1 cellular context compared by ENCODE assay signal in the genomic region with DNA sequence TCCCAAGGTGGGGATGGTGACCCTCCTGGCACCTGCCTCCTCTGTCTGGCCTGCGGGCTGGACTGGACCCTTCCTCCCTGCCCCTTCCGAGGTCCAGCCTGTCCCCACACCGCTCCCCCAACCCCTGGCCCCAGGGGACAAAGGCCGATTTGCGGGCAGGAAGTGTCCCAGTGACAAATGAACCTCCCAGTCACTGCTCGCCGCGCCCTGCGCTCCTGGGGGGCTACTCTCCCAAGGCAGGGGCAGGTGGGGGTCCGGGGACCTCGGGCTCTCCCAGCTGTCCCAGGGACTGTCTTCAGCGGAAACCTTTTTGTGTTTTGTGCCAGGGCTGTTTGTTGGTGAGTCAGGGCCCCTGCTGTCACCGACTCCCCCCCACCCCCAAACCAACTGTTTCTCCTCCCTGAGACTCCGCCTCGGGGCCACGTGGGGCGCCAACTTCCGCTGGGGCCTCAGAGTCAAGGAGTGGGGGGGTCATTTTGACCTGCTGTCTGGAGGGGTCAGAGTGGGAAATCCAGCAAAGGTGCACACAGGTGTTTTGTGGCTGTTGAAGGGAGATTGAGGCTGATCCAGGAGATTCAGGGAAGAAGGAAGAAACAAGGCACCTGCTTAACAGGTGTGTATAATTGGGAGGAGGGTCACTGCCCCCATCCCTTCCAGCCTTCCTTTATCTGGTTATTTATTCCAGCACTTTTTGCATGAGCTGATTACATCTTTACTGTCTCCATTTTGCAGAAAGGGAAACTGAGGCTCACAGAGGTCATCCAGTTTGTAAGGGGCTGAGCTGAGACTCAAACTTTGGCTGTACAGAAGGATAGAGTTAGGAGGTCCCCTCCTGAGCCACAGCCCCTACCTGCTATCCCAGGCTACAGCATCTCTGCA.
TF ChIP-seq lines count a peak whose summit lies in the region.

No MANE protein-coding gene starts in this region.

TF ChIP-seq in HCT116, 20 proteins besides CTCF, POLR2A, EP300 and RAD21:
- TF ChIP-seq ELF1 (IDR thresholded peaks at IDR 0.05; ENCODE audit: borderline replicate concordance, low read depth), result no peak
- TF ChIP-seq, protein P1, sequence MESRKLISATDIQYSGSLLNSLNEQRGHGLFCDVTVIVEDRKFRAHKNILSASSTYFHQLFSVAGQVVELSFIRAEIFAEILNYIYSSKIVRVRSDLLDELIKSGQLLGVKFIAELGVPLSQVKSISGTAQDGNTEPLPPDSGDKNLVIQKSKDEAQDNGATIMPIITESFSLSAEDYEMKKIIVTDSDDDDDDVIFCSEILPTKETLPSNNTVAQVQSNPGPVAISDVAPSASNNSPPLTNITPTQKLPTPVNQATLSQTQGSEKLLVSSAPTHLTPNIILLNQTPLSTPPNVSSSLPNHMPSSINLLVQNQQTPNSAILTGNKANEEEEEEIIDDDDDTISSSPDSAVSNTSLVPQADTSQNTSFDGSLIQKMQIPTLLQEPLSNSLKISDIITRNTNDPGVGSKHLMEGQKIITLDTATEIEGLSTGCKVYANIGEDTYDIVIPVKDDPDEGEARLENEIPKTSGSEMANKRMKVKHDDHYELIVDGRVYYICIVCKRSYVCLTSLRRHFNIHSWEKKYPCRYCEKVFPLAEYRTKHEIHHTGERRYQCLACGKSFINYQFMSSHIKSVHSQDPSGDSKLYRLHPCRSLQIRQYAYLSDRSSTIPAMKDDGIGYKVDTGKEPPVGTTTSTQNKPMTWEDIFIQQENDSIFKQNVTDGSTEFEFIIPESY (IDR thresholded peaks at IDR 0.05; ENCODE audit: extremely low read depth, insufficient replicate concordance, low read length), result no peak
- no peak for TF ChIP-seq JUND (IDR thresholded peaks at IDR 0.05)
- TF ChIP-seq TCF7L2 (IDR thresholded peaks at IDR 0.05; ENCODE audit: borderline replicate concordance, extremely low read depth, insufficient read depth, insufficient read length), result no peak
- TF ChIP-seq, protein P2, sequence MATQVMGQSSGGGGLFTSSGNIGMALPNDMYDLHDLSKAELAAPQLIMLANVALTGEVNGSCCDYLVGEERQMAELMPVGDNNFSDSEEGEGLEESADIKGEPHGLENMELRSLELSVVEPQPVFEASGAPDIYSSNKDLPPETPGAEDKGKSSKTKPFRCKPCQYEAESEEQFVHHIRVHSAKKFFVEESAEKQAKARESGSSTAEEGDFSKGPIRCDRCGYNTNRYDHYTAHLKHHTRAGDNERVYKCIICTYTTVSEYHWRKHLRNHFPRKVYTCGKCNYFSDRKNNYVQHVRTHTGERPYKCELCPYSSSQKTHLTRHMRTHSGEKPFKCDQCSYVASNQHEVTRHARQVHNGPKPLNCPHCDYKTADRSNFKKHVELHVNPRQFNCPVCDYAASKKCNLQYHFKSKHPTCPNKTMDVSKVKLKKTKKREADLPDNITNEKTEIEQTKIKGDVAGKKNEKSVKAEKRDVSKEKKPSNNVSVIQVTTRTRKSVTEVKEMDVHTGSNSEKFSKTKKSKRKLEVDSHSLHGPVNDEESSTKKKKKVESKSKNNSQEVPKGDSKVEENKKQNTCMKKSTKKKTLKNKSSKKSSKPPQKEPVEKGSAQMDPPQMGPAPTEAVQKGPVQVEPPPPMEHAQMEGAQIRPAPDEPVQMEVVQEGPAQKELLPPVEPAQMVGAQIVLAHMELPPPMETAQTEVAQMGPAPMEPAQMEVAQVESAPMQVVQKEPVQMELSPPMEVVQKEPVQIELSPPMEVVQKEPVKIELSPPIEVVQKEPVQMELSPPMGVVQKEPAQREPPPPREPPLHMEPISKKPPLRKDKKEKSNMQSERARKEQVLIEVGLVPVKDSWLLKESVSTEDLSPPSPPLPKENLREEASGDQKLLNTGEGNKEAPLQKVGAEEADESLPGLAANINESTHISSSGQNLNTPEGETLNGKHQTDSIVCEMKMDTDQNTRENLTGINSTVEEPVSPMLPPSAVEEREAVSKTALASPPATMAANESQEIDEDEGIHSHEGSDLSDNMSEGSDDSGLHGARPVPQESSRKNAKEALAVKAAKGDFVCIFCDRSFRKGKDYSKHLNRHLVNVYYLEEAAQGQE (IDR thresholded peaks at IDR 0.05; ENCODE audit: low read depth), result no peak
- TF ChIP-seq EZH2phosphoT487 (IDR thresholded peaks at IDR 0.05; ENCODE audit: borderline replicate concordance), result no peak
- TF ChIP-seq, protein P3, sequence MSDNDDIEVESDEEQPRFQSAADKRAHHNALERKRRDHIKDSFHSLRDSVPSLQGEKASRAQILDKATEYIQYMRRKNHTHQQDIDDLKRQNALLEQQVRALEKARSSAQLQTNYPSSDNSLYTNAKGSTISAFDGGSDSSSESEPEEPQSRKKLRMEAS (IDR thresholded peaks at IDR 0.05), result peak; percentile 76
- TF ChIP-seq CBX3 (IDR thresholded peaks at IDR 0.05; ENCODE audit: low read depth), result no peak
TF ChIP-seq in HCT116: peak in this region for 1.
